ENCODE assay signal across 20 cellular contexts in the genomic region with DNA sequence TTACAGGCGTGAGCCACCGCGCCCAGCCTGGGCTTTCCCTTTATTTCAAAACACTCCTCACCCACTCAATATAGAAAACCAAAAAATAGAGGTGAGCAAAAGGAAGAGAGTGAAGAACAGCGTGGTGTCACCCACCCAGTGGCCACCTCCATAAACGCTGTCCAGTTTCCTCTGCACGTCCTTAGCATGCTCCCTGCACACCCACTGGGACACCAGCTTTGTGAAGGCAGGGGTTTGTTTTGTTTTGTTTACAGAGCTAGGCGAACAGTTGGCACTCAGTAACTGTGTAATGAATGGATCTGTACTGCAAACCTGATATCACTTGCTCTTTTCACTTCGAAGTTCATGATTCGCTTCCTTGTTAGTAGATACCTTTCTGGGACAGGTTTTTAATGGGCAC.
DNase-seq lines count a peak whose midpoint lies in the region; ATAC-seq lines count a peak whose summit lies in the region.
"Had no signal": no experiment of that assay in that cellular context is flagged by ENCODE, and none has a peak within 500 bp of the region (broad histone marks: within the 10 kb centered on the region; RNA-seq: fewer than 3 reads in every experiment).

No MANE protein-coding gene starts in this region.

- H3K4me3 Mint-ChIP-seq in activated T-cell treated with anti-CD3 and anti-CD28 coated beads, Interleukin-2, amount 50 U/mL, for 24 hours = no peak overlapping the region
- H3K4me3 Mint-ChIP-seq in immature natural killer cell = peak overlapping the region in 1 of 5 donors; percentile 17
- H3K4me3 Mint-ChIP-seq in stimulated activated memory B cell treated with anti-CD40 and anti-IgM and Interleukin-4, amounts not matched to agents 10 μg/mL and 1 μg/mL and 100 μg/mL, for 72 hours = no peak overlapping the region

- H3F3A ChIP-seq in GM23248 (ENCODE audit: insufficient read depth) = peaks cover 5% of the 10 kb centered on the region; the same call in 1 of the 2 replicates

- no peak overlapping the region for H3K4me3 ChIP-seq in GM23248
- H3K4me3 ChIP-seq: A549, SJSA1 had no signal

- no peaks in the 10 kb centered on the region for H3K9me3 Mint-ChIP-seq in activated T-cell treated with anti-CD3 and anti-CD28 coated beads, Interleukin-2, amount 50 U/mL, for 24 hours
- no peaks in the 10 kb centered on the region for H3K9me3 Mint-ChIP-seq in immature natural killer cell
- no peaks in the 10 kb centered on the region for H3K9me3 Mint-ChIP-seq in stimulated activated memory B cell treated with anti-CD40 and anti-IgM and Interleukin-4, amounts not matched to agents 10 μg/mL and 1 μg/mL and 100 μg/mL, for 72 hours

- no peaks in the 10 kb centered on the region for H3K79me2 ChIP-seq in GM23248 (ENCODE audit: insufficient read depth)

- 49 to 52% methylated on average over 9 of the region's 9 CpGs for WGBS in GM23248 (ENCODE audit: low coverage in 1 of 2, low lambda C conversion rate in 2 of 2, missing lambda C conversion rate in 2 of 2), 2 experiments

- H3K27me3 ChIP-seq in GM23248 (replicated peaks; ENCODE audit: insufficient read depth) = no peaks in the 10 kb centered on the region
- H3K27me3 ChIP-seq: SJSA1 had no signal

- H4K20me1 ChIP-seq in GM23248 (ENCODE audit: insufficient read depth) = no peaks in the 10 kb centered on the region

- peak overlapping the region; percentile 41 for H3K27ac Mint-ChIP-seq in activated T-cell treated with anti-CD3 and anti-CD28 coated beads, Interleukin-2, amount 50 U/mL, for 24 hours
- peak overlapping the region; percentile 14 to 70 (median 56) for H3K27ac Mint-ChIP-seq in immature natural killer cell
- peak overlapping the region; percentile 85 for H3K27ac Mint-ChIP-seq in stimulated activated memory B cell treated with anti-CD40 and anti-IgM and Interleukin-4, amounts not matched to agents 10 μg/mL and 1 μg/mL and 100 μg/mL, for 72 hours

- no peaks in the 10 kb centered on the region for H3K27me3 Mint-ChIP-seq in activated T-cell treated with anti-CD3 and anti-CD28 coated beads, Interleukin-2, amount 50 U/mL, for 24 hours
- H3K27me3 Mint-ChIP-seq in immature natural killer cell (ENCODE audit: low read depth in 3 of 3) = no peaks in the 10 kb centered on the region
- H3K27me3 Mint-ChIP-seq in stimulated activated memory B cell treated with anti-CD40 and anti-IgM and Interleukin-4, amounts not matched to agents 10 μg/mL and 1 μg/mL and 100 μg/mL, for 72 hours = no peaks in the 10 kb centered on the region

- peaks cover 5% of the 10 kb centered on the region; the same call in 1 of the 2 replicates for H3K4me1 ChIP-seq in GM23248 (ENCODE audit: insufficient read depth)

- H2AFZ ChIP-seq in GM23248 = no peak overlapping the region

- DNase-seq in activated T-cell treated with anti-CD3 and anti-CD28 coated beads, Interleukin-2, amount 50 U/mL, for 24 hours = no peak
- DNase-seq in activated T-cell treated with anti-CD3 and anti-CD28 coated beads for 4 hours = no peak
- peak; percentile 88 for DNase-seq in NCI-H69 (lab: John Stamatoyannopoulos, UW)
- no peak for DNase-seq in immature natural killer cell
- no peak for DNase-seq in DMS79 treated with DMSO at 0.1 percent for 48 hours (lab: John Stamatoyannopoulos, UW)
- no peak for DNase-seq in LoVo (ENCODE audit: low spot score)
- DNase-seq in GM23248 = no peak
- DNase-seq: GOT3, MM.1S, NCI-H1105 treated with DMSO at 0.1 percent for 48 hours, NCI-H1694 treated with DMSO at 0.1 percent for 48 hours, NCI-H446, NCI-H774, PC-3, SW 1271 had no signal

- H3K9me2 ChIP-seq in GM23248 (ENCODE audit: insufficient read depth) = no peaks in the 10 kb centered on the region

- peaks cover 18% of the 10 kb centered on the region for H3K36me3 Mint-ChIP-seq in activated T-cell treated with anti-CD3 and anti-CD28 coated beads, Interleukin-2, amount 50 U/mL, for 24 hours (ENCODE audit: low read depth)
- H3K36me3 Mint-ChIP-seq in immature natural killer cell = peaks cover 0 to 4% (median 0%) of the 10 kb centered on the region in 3 donors
- peaks cover 31% of the 10 kb centered on the region for H3K36me3 Mint-ChIP-seq in stimulated activated memory B cell treated with anti-CD40 and anti-IgM and Interleukin-4, amounts not matched to agents 10 μg/mL and 1 μg/mL and 100 μg/mL, for 72 hours

- peaks cover 68% of the 10 kb centered on the region for H3K4me1 Mint-ChIP-seq in activated T-cell treated with anti-CD3 and anti-CD28 coated beads, Interleukin-2, amount 50 U/mL, for 24 hours (ENCODE audit: low read depth)
- H3K4me1 Mint-ChIP-seq in immature natural killer cell = peaks cover 60 to 78% of the 10 kb centered on the region in 2 donors
- H3K4me1 Mint-ChIP-seq in stimulated activated memory B cell treated with anti-CD40 and anti-IgM and Interleukin-4, amounts not matched to agents 10 μg/mL and 1 μg/mL and 100 μg/mL, for 72 hours = peaks cover 95% of the 10 kb centered on the region

- no peak for ATAC-seq in stimulated activated memory B cell treated with anti-CD40 and anti-IgM and Interleukin-4, amounts not matched to agents 10 μg/mL and 1 μg/mL and 100 μg/mL, for 72 hours
- ATAC-seq: A549, HepG2, PC-3 had no signal

- H3K9me3 ChIP-seq in GM23248 (ENCODE audit: low read depth) = no peaks in the 10 kb centered on the region
- H3K9me3 ChIP-seq: A549, SJSA1 had no signal

- H3K9ac ChIP-seq in GM23248 = no peak overlapping the region

- H3K27ac ChIP-seq in GM23248 = no peak overlapping the region
- H3K27ac ChIP-seq: A549, C4-2B, SJSA1 had no signal

- in situ Hi-C loops in GM23248 (cut with MboI) = no loop called here

- no peak overlapping the region for H3K4me2 ChIP-seq in GM23248 (ENCODE audit: unreplicated experiment)
- H3K4me2 ChIP-seq: A549 had no signal

- H3K36me3 ChIP-seq in GM23248 (ENCODE audit: low read depth) = no peaks in the 10 kb centered on the region
- H3K36me3 ChIP-seq: SJSA1 had no signal
